In the genomic region with DNA sequence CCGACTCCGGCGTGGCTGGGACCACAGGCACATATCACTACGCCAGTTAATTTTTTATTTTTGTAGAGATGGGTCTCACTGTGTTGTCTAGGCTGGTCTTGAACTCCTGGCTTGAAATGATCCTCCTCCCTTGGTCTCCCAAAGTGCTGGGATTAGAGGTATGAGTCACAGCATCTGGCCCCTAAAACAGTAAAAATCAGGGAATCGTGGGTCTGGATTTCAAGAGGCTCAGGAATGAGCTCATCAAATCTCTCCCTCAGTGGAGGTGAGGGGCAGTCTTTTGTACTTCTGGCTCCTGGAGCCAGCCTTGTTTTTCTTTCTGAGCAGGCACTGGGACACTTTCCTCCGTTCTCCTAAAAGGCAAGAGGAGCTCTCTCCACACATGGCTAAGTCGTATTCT, we compare ENCODE assay signal across 19 cellular contexts. TPM values are rescaled to one million over a fixed set of nuclear protein-coding genes. Genes with fewer than 3 reads are reported as not detected.
A peak's percentile ranks its signal among the peaks of the same experiment; 100 is the strongest.
DNase-seq lines count a peak whose midpoint lies in the region; ATAC-seq and TF ChIP-seq lines count a peak whose summit lies in the region.
"Had no signal": no experiment of that assay in that cellular context is flagged by ENCODE, and none has a peak within 500 bp of the region (broad histone marks: within the 10 kb centered on the region; RNA-seq: fewer than 3 reads in every experiment).

No MANE protein-coding gene starts in this region.

- peak overlapping the region; percentile 49 for H3K4me2 ChIP-seq in PC-9

- H3K4me1 ChIP-seq in PC-9 (replicated peaks; ENCODE audit: insufficient read depth) (peaks cover 32% of the 10 kb centered on the region), stomach (peaks cover 9 to 31% (median 23%) of the 10 kb centered on the region in 4 donors)
- H3K4me1 ChIP-seq: ascending aorta had no signal

- H3K9me2 ChIP-seq in PC-9 (ENCODE audit: insufficient read depth): no peaks in the 10 kb centered on the region

- peaks cover 5% of the 10 kb centered on the region for H3K36me3 Mint-ChIP-seq in activated T-cell treated with anti-CD3 and anti-CD28 coated beads, Interleukin-2, amount 50 U/mL, for 4 hours (ENCODE audit: insufficient read depth)
- H3K36me3 Mint-ChIP-seq: WTC11 had no signal

- H3K4me3 ChIP-seq in PC-9: no peak overlapping the region; the same call in 1 of the 2 replicates
- H3K4me3 ChIP-seq in stomach: no peak overlapping the region
- H3K4me3 ChIP-seq: ascending aorta had no signal

- H3K27me3 Mint-ChIP-seq in activated T-cell treated with anti-CD3 and anti-CD28 coated beads, Interleukin-2, amount 50 U/mL, for 4 hours (ENCODE audit: low read depth): no peaks in the 10 kb centered on the region

- DNase-seq in DMS53 (lab: John Stamatoyannopoulos, UW) (peak; percentile 93), DMS53 treated with DMSO at 0.1 percent for 48 hours (lab: John Stamatoyannopoulos, UW; ENCODE audit: unreplicated experiment) (no peak), PC-9 (no peak), glomerular visceral epithelial cell (ENCODE audit: extremely low spot score) (peak; percentile 4), stomach (no peak), GDM1 (lab: John Stamatoyannopoulos, UW) (no peak)
- DNase-seq in activated T-cell treated with anti-CD3 and anti-CD28 coated beads, Interleukin-2, amount 50 U/mL, for 4 hours: no peak
- DNase-seq: 8988T; activated CD4-positive, alpha-beta memory T cell treated with anti-CD3 and anti-CD28 coated beads, Interleukin-2, amount 10 ng/mL, durations not matched to agents 7 days and 5 days; activated naive CD4-positive, alpha-beta T cell treated with anti-CD3 and anti-CD28 coated beads, Interleukin-2, amount 50 U/mL, for 16 hours; activated T-cell treated with anti-CD3 and anti-CD28 coated beads, Interleukin-2, amount 50 U/mL, for 48 hours; endodermal cell; Karpas-422; left cardiac atrium; T-cell had no signal

- CTCF ChIA-PET in PC-9 (lab: Charles Lee): interaction anchor here (1.0 to 2.1 kb wide), 2 partner anchors 32 to 89 kb away, joined by 4 to 6 read pairs; a partner anchor contains a TSS

- H3K27me3 ChIP-seq in PC-9 (ENCODE audit: insufficient read depth, low read depth): no peaks in the 10 kb centered on the region
- H3K27me3 ChIP-seq in stomach: no peaks in the 10 kb centered on the region
- H3K27me3 ChIP-seq: ascending aorta had no signal

- peaks cover 5% of the 10 kb centered on the region for H3K4me1 Mint-ChIP-seq in activated T-cell treated with anti-CD3 and anti-CD28 coated beads, Interleukin-2, amount 50 U/mL, for 4 hours (ENCODE audit: low read depth)
- H3K4me1 Mint-ChIP-seq: activated CD4-positive, alpha-beta memory T cell treated with anti-CD3 and anti-CD28 coated beads, Interleukin-2, amount 10 ng/mL, durations not matched to agents 7 days and 5 days; B cell; endodermal cell had no signal

- ATAC-seq in HG03432 (IDR thresholded peaks at IDR 0.05; ENCODE audit: unreplicated experiment): no peak
- no peak for ATAC-seq in activated T-cell treated with anti-CD3 and anti-CD28 coated beads, Interleukin-2, amount 50 U/mL, for 4 hours
- ATAC-seq: T-cell, WTC11 had no signal

- no peaks in the 10 kb centered on the region for H3K36me3 ChIP-seq in PC-9 (ENCODE audit: low read depth)
- H3K36me3 ChIP-seq in stomach: peaks cover under 1 to 22% (median 18%) of the 10 kb centered on the region in 4 donors

- H3K4me3 Mint-ChIP-seq in activated T-cell treated with anti-CD3 and anti-CD28 coated beads, Interleukin-2, amount 50 U/mL, for 4 hours: no peak overlapping the region
- H3K4me3 Mint-ChIP-seq: activated CD4-positive, alpha-beta memory T cell treated with anti-CD3 and anti-CD28 coated beads, Interleukin-2, amount 10 ng/mL, durations not matched to agents 7 days and 5 days; B cell; endodermal cell; T-cell; WTC11 had no signal

- POLR2A ChIA-PET in PC-9 (lab: Charles Lee; ENCODE audit: unreplicated experiment): interaction anchor here (0.6 to 0.8 kb wide), 4 partner anchors 32 to 227 kb away, joined by 3 to 9 read pairs (median 4); a partner anchor contains a TSS

- TF ChIP-seq CTCF in PC-9 (conservative IDR thresholded peaks at IDR 0.05): no peak
- no peak for TF ChIP-seq CTCF in stomach (IDR thresholded peaks at IDR 0.05)

- H3K27ac ChIP-seq in PC-9 (no peak overlapping the region), stomach (peak overlapping the region in 3 of 5 donors; percentile 25 to 74 (median 36))
- H3K27ac ChIP-seq: ascending aorta had no signal

- H3K79me2 ChIP-seq in PC-9 (ENCODE audit: low read depth): no peaks in the 10 kb centered on the region

- intact Hi-C loops in PC-9 (cut with micrococcal nuclease; ENCODE audit: unreplicated experiment) (loop anchor here (2.0 to 5.0 kb wide), 3 partner anchors 31 to 185 kb away; no protein-coding TSS in a partner anchor), stomach (cut with DNase I; ENCODE audit: low total_unique reads) (no loop called here)

- TSS peak; percentile 17 for BruUV-seq in PC-9 (replicated peaks; lab: Mats Ljungman, UMichigan)

- no peak for TF ChIP-seq EP300 in stomach (IDR thresholded peaks at IDR 0.05)

- H3K9me3 Mint-ChIP-seq in activated T-cell treated with anti-CD3 and anti-CD28 coated beads, Interleukin-2, amount 50 U/mL, for 4 hours: no peaks in the 10 kb centered on the region
- H3K9me3 Mint-ChIP-seq: activated CD4-positive, alpha-beta memory T cell treated with anti-CD3 and anti-CD28 coated beads, Interleukin-2, amount 10 ng/mL, durations not matched to agents 7 days and 5 days; endodermal cell; T-cell had no signal

- no peaks in the 10 kb centered on the region for H4K20me1 ChIP-seq in PC-9 (ENCODE audit: insufficient read depth)

- H2AFZ ChIP-seq in PC-9: no peak overlapping the region

- no peaks in the 10 kb centered on the region for H3K9me3 ChIP-seq in PC-9 (ENCODE audit: insufficient read depth, low read depth)
- no peaks in the 10 kb centered on the region for H3K9me3 ChIP-seq in stomach
- H3K9me3 ChIP-seq: ascending aorta had no signal

- peaks cover 18% of the 10 kb centered on the region for H3F3A ChIP-seq in PC-9 (ENCODE audit: insufficient read depth, low read depth)

- TF ChIP-seq POLR2A in stomach (IDR thresholded peaks at IDR 0.05): no peak

- WGBS in stomach, 5 donors: 71 to 89% (median 82%) methylated on average over 7 of the region's 7 CpGs

RNA-seq across cellular contexts. Expression of a gene that starts 32.1 kb away (rescaled TPM):
- 201 and 202 TPM in 2 replicates for total RNA-seq in PC-9 (2021)
- 100 to 1,000 TPM in 1 of 5 donors, 10 to 100 TPM in 4; 18.5 to 141 (median 66.5) TPM for total RNA-seq in stomach
- 100 to 1,000 TPM in 1 of 3 donors, 10 to 100 TPM in 2; 73.2 to 103 (median 95.1) TPM for polyA plus RNA-seq in stomach
- 10 to 100 TPM; 54.9 to 57.4 (median 55.6) TPM for total RNA-seq in activated T-cell treated with anti-CD3 and anti-CD28 coated beads, Interleukin-2, amount 50 U/mL, for 4 hours

Comparison
In these comparisons a context has a peak if more than half of its experiments do, and no peak if none do; other contexts are left out.
1. DNase-seq: peak in DMS53 (single experiment) and glomerular visceral epithelial cell (single experiment); none in DMS53 treated with DMSO at 0.1 percent for 48 hours (single experiment), PC-9 (0 of 2), stomach (single experiment), activated T-cell treated with anti-CD3 and anti-CD28 coated beads, Interleukin-2, amount 50 U/mL, for 4 hours (single experiment) and GDM1 (single experiment).